In the genomic region with DNA sequence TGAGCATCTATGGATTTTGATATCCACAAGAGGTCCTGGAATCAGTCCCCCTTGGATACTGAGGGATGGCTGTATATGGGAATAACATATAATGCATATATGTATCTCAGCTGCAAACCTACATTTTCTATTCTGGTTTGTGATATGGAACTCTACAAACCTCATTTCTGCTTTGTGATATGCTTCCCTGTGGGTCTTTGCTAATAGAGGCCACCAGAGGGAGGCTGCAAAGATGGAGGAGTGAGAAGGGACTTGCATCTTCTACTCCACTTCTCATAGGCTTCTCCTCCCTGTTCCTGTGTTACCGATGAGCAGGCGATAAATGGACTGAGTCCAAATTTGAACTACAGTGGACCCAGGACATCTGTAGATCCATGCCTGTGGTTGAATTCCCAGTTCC, we compare ENCODE assay signal across 23 cellular contexts. TPM values are rescaled to one million over a fixed set of nuclear protein-coding genes. Genes with fewer than 3 reads are reported as not detected.
A peak's percentile ranks its signal among the peaks of the same experiment; 100 is the strongest.
DNase-seq lines count a peak whose midpoint lies in the region; ATAC-seq and TF ChIP-seq lines count a peak whose summit lies in the region.
"Had no signal": no experiment of that assay in that cellular context is flagged by ENCODE, and none has a peak within 500 bp of the region (broad histone marks: within the 10 kb centered on the region; RNA-seq: fewer than 3 reads in every experiment).

No MANE protein-coding gene starts in this region.

- H3K9me3 ChIP-seq in HCT116 (ENCODE audit: control insufficient read depth in 1 of 2, insufficient read depth in 1 of 2, low read depth in 1 of 2, low read length in 2 of 2) (no peaks in the 10 kb centered on the region), left ventricle myocardium inferior (replicated peaks) (no peaks in the 10 kb centered on the region)
- H3K9me3 ChIP-seq: breast epithelium, Peyer's patch, prostate gland had no signal

- H3K27me3 ChIP-seq in HCT116 (ENCODE audit: insufficient read depth, low read length), result no peaks in the 10 kb centered on the region
- H3K27me3 ChIP-seq in left ventricle myocardium inferior (ENCODE audit: low read depth), result no peaks in the 10 kb centered on the region
- H3K27me3 ChIP-seq: breast epithelium, dorsolateral prefrontal cortex, Peyer's patch had no signal

- in situ Hi-C loops in astrocyte of the spinal cord (cut with HindIII; ENCODE audit: low sequenced_read_pairs), result loop anchor here (25.0 kb wide), 1 partner anchor 238 kb away; a partner anchor contains a TSS

- no peak overlapping the region for H2AFZ ChIP-seq in HCT116 (ENCODE audit: low read depth, low read length, poor library complexity, severe bottlenecking)

- ATAC-seq in HCT116 (no peak), GM18873 (IDR thresholded peaks at IDR 0.05; ENCODE audit: low FRiP score, unreplicated experiment) (no peak)
- ATAC-seq in activated T-helper 17 cell treated with anti-CD3 and anti-CD28 coated beads, Interleukin-2, amount 50 U/mL, for 72 hours (replicated peaks), result no peak
- ATAC-seq: activated CD4-positive, alpha-beta T cell treated with anti-CD3 and anti-CD28 coated beads for 36 hours; activated CD8-positive, alpha-beta memory T cell treated with anti-CD3 and anti-CD28 coated beads, Interleukin-2, amount 10 ng/mL, durations not matched to agents 7 days and 5 days; left lobe of liver had no signal

- DNase-seq in AG09309 (ENCODE audit: low read depth), result no peak
- DNase-seq in HCT116 (ENCODE audit: low read depth, low spot score), result no peak
- DNase-seq in astrocyte of the spinal cord (ENCODE audit: low read depth, low spot score), result no peak
- peak; percentile 6 for DNase-seq in fibroblast of villous mesenchyme (ENCODE audit: low read depth)
- DNase-seq in left ventricle myocardium inferior, result no peak
- no peak for DNase-seq in GF-D8 (lab: John Stamatoyannopoulos, UW)
- DNase-seq: activated CD4-positive, alpha-beta T cell treated with anti-CD3 and anti-CD28 coated beads for 36 hours; activated CD8-positive, alpha-beta memory T cell treated with anti-CD3 and anti-CD28 coated beads, Interleukin-2, amount 10 ng/mL, durations not matched to agents 7 days and 5 days; DMS79 treated with DMSO at 0.1 percent for 48 hours; dorsolateral prefrontal cortex; NCI-H187; NCI-H2227 treated with DMSO at 0.1 percent for 48 hours; NCI-H82; Peyer's patch; T1000 had no signal

- no peak overlapping the region for H3K4me3 Mint-ChIP-seq in activated T-helper 17 cell treated with anti-CD3 and anti-CD28 coated beads, Interleukin-2, amount 50 U/mL, for 72 hours
- H3K4me3 Mint-ChIP-seq: activated CD4-positive, alpha-beta T cell treated with anti-CD3 and anti-CD28 coated beads for 36 hours; activated CD8-positive, alpha-beta memory T cell treated with anti-CD3 and anti-CD28 coated beads, Interleukin-2, amount 10 ng/mL, durations not matched to agents 7 days and 5 days had no signal

- no peaks in the 10 kb centered on the region for H3K27me3 Mint-ChIP-seq in activated T-helper 17 cell treated with anti-CD3 and anti-CD28 coated beads, Interleukin-2, amount 50 U/mL, for 72 hours
- H3K27me3 Mint-ChIP-seq: activated CD4-positive, alpha-beta T cell treated with anti-CD3 and anti-CD28 coated beads for 36 hours had no signal

- H4K20me1 ChIP-seq in HCT116 (ENCODE audit: insufficient read depth), result no peaks in the 10 kb centered on the region

- H3K9me3 Mint-ChIP-seq in activated T-helper 17 cell treated with anti-CD3 and anti-CD28 coated beads, Interleukin-2, amount 50 U/mL, for 72 hours, result no peaks in the 10 kb centered on the region

- RAD21 ChIA-PET in HCT116 (lab: Charles Lee; ENCODE audit: low non-redundant PET in 1 of 2, low total read pairs in 2 of 2, uncharacterized antibody in 2 of 2, unreplicated experiment in 2 of 2), result no interaction called here

- no peaks in the 10 kb centered on the region for H3K9me2 ChIP-seq in HCT116 (ENCODE audit: insufficient read depth)

- H3K4me1 Mint-ChIP-seq in activated T-helper 17 cell treated with anti-CD3 and anti-CD28 coated beads, Interleukin-2, amount 50 U/mL, for 72 hours, result no peaks in the 10 kb centered on the region
- H3K4me1 Mint-ChIP-seq: activated CD4-positive, alpha-beta T cell treated with anti-CD3 and anti-CD28 coated beads for 36 hours; activated CD8-positive, alpha-beta memory T cell treated with anti-CD3 and anti-CD28 coated beads, Interleukin-2, amount 10 ng/mL, durations not matched to agents 7 days and 5 days had no signal

- H3K36me3 ChIP-seq in HCT116 (ENCODE audit: control insufficient read depth in 1 of 2, insufficient read depth in 2 of 2, low read length in 2 of 2), result no peaks in the 10 kb centered on the region
- no peaks in the 10 kb centered on the region for H3K36me3 ChIP-seq in left ventricle myocardium inferior
- H3K36me3 ChIP-seq: breast epithelium, Peyer's patch, prostate gland had no signal

- no peak for TF ChIP-seq RAD21 in HCT116 (IDR thresholded peaks at IDR 0.05; ENCODE audit: low read depth)

- H3K27ac ChIP-seq in HCT116 (ENCODE audit: low read depth, low read length) (no peak overlapping the region), left ventricle myocardium inferior (replicated peaks) (no peak overlapping the region)
- H3K27ac ChIP-seq: breast epithelium, dorsolateral prefrontal cortex, Peyer's patch, prostate gland, SK-N-MC had no signal

- intact Hi-C loops in HCT116 (cut with micrococcal nuclease) (no loop called here), left ventricle myocardium inferior (cut with micrococcal nuclease) (no loop called here)

- no peak overlapping the region for H3K4me3 ChIP-seq in AG09309 (ENCODE audit: control insufficient read depth, low read depth, low read length)
- no peak overlapping the region for H3K4me3 ChIP-seq in HCT116 (replicated peaks in 1 of 2; ENCODE audit: low read depth in 1 of 2, low read length in 2 of 2)
- H3K4me3 ChIP-seq in astrocyte of the spinal cord (ENCODE audit: low read depth, low read length), result no peak overlapping the region
- H3K4me3 ChIP-seq in fibroblast of villous mesenchyme (ENCODE audit: low read depth, low read length), result no peak overlapping the region
- H3K4me3 ChIP-seq in left ventricle myocardium inferior, result no peak overlapping the region
- H3K4me3 ChIP-seq: breast epithelium, dorsolateral prefrontal cortex, Peyer's patch, prostate gland, SK-N-MC, smooth muscle cell had no signal

- TF ChIP-seq CTCF in AG09309 (IDR thresholded peaks at IDR 0.05; ENCODE audit: control insufficient read depth, insufficient read depth, low read depth, low read length, missing control alignments), result peak; percentile 25
- peak in 2 of 3 experiments; percentile 11 to 24; a peak in 1 of 6 replicates for TF ChIP-seq CTCF in HCT116 (IDR thresholded peaks at IDR 0.05 in 2 of 3, conservative IDR thresholded peaks at IDR 0.05 in 1 of 3; ENCODE audit: borderline replicate concordance in 1 of 3, insufficient read depth in 1 of 3, low read depth in 2 of 3, low read length in 2 of 3)
- TF ChIP-seq CTCF in astrocyte of the spinal cord (IDR thresholded peaks at IDR 0.05; ENCODE audit: low read depth, low read length), result peak; percentile 32
- peak; percentile 34 for TF ChIP-seq CTCF in fibroblast of villous mesenchyme (IDR thresholded peaks at IDR 0.05; ENCODE audit: insufficient read depth, low read depth, low read length)
- no peak for TF ChIP-seq CTCF in left ventricle myocardium inferior (IDR thresholded peaks at IDR 0.05; ENCODE audit: borderline replicate concordance)

- no peak overlapping the region for H3K4me2 ChIP-seq in HCT116 (ENCODE audit: low read length)
- H3K4me2 ChIP-seq: smooth muscle cell had no signal

- no peak for TF ChIP-seq POLR2A in HCT116 (IDR thresholded peaks at IDR 0.05; ENCODE audit: borderline replicate concordance, extremely low read depth, insufficient read depth, insufficient read length)

- H3K4me1 ChIP-seq in HCT116 (ENCODE audit: control insufficient read depth in 1 of 2, insufficient read depth in 2 of 2, low read length in 2 of 2), result no peaks in the 10 kb centered on the region
- no peaks in the 10 kb centered on the region for H3K4me1 ChIP-seq in left ventricle myocardium inferior
- H3K4me1 ChIP-seq: breast epithelium, Peyer's patch, prostate gland had no signal

- no peak overlapping the region for H3K9ac ChIP-seq in HCT116 (ENCODE audit: low read length)

- no peaks in the 10 kb centered on the region for H3K79me2 ChIP-seq in HCT116 (ENCODE audit: insufficient read depth, low read length)

- CTCF ChIA-PET in HCT116 (lab: Charles Lee), result no interaction called here

- POLR2A ChIA-PET in HCT116 (lab: Charles Lee), result no interaction called here

- no peak overlapping the region for H3K27ac Mint-ChIP-seq in activated T-helper 17 cell treated with anti-CD3 and anti-CD28 coated beads, Interleukin-2, amount 50 U/mL, for 72 hours
- H3K27ac Mint-ChIP-seq: activated CD4-positive, alpha-beta T cell treated with anti-CD3 and anti-CD28 coated beads for 36 hours; activated CD8-positive, alpha-beta memory T cell treated with anti-CD3 and anti-CD28 coated beads, Interleukin-2, amount 10 ng/mL, durations not matched to agents 7 days and 5 days had no signal

- BruUV-seq in HCT116 (replicated peaks; lab: Mats Ljungman, UMichigan), result no TSS peak

- H3K36me3 Mint-ChIP-seq in activated T-helper 17 cell treated with anti-CD3 and anti-CD28 coated beads, Interleukin-2, amount 50 U/mL, for 72 hours (ENCODE audit: low read depth), result no peaks in the 10 kb centered on the region
- H3K36me3 Mint-ChIP-seq: activated CD8-positive, alpha-beta memory T cell treated with anti-CD3 and anti-CD28 coated beads, Interleukin-2, amount 10 ng/mL, durations not matched to agents 7 days and 5 days had no signal

TF ChIP-seq in HCT116, 20 proteins besides CTCF, POLR2A, EP300 and RAD21:
- TF ChIP-seq SRF (IDR thresholded peaks at IDR 0.05; ENCODE audit: low read depth), result no peak

RNA-seq across cellular contexts. Expression of a gene that starts 37.8 kb away (rescaled TPM):
- total RNA-seq in HCT116 (2021; ENCODE audit: unreplicated experiment) (8.2 TPM), fibroblast of villous mesenchyme (9.5 and 18.4 TPM in 2 replicates), left ventricle myocardium inferior (17.3 TPM)
- polyA plus RNA-seq in HCT116 (2012), result 6.2 and 7.5 TPM in 2 replicates
- 100 to 1,000 TPM; 181 to 252 TPM for total RNA-seq in activated T-helper 17 cell treated with anti-CD3 and anti-CD28 coated beads, Interleukin-2, amount 50 U/mL, for 72 hours
- polyA plus RNA-seq: neural cell had no signal
